In genomic region chr2:109230980-109231420, GRCh38 we compare ENCODE assay signal across 1 cellular context.
TF ChIP-seq lines count a peak whose summit lies in the region.

No MANE protein-coding gene starts in this region.

TF ChIP-seq in GM23338, 12 proteins besides CTCF, POLR2A, EP300 and RAD21 (continued from another document):
- TF ChIP-seq, protein P1, sequence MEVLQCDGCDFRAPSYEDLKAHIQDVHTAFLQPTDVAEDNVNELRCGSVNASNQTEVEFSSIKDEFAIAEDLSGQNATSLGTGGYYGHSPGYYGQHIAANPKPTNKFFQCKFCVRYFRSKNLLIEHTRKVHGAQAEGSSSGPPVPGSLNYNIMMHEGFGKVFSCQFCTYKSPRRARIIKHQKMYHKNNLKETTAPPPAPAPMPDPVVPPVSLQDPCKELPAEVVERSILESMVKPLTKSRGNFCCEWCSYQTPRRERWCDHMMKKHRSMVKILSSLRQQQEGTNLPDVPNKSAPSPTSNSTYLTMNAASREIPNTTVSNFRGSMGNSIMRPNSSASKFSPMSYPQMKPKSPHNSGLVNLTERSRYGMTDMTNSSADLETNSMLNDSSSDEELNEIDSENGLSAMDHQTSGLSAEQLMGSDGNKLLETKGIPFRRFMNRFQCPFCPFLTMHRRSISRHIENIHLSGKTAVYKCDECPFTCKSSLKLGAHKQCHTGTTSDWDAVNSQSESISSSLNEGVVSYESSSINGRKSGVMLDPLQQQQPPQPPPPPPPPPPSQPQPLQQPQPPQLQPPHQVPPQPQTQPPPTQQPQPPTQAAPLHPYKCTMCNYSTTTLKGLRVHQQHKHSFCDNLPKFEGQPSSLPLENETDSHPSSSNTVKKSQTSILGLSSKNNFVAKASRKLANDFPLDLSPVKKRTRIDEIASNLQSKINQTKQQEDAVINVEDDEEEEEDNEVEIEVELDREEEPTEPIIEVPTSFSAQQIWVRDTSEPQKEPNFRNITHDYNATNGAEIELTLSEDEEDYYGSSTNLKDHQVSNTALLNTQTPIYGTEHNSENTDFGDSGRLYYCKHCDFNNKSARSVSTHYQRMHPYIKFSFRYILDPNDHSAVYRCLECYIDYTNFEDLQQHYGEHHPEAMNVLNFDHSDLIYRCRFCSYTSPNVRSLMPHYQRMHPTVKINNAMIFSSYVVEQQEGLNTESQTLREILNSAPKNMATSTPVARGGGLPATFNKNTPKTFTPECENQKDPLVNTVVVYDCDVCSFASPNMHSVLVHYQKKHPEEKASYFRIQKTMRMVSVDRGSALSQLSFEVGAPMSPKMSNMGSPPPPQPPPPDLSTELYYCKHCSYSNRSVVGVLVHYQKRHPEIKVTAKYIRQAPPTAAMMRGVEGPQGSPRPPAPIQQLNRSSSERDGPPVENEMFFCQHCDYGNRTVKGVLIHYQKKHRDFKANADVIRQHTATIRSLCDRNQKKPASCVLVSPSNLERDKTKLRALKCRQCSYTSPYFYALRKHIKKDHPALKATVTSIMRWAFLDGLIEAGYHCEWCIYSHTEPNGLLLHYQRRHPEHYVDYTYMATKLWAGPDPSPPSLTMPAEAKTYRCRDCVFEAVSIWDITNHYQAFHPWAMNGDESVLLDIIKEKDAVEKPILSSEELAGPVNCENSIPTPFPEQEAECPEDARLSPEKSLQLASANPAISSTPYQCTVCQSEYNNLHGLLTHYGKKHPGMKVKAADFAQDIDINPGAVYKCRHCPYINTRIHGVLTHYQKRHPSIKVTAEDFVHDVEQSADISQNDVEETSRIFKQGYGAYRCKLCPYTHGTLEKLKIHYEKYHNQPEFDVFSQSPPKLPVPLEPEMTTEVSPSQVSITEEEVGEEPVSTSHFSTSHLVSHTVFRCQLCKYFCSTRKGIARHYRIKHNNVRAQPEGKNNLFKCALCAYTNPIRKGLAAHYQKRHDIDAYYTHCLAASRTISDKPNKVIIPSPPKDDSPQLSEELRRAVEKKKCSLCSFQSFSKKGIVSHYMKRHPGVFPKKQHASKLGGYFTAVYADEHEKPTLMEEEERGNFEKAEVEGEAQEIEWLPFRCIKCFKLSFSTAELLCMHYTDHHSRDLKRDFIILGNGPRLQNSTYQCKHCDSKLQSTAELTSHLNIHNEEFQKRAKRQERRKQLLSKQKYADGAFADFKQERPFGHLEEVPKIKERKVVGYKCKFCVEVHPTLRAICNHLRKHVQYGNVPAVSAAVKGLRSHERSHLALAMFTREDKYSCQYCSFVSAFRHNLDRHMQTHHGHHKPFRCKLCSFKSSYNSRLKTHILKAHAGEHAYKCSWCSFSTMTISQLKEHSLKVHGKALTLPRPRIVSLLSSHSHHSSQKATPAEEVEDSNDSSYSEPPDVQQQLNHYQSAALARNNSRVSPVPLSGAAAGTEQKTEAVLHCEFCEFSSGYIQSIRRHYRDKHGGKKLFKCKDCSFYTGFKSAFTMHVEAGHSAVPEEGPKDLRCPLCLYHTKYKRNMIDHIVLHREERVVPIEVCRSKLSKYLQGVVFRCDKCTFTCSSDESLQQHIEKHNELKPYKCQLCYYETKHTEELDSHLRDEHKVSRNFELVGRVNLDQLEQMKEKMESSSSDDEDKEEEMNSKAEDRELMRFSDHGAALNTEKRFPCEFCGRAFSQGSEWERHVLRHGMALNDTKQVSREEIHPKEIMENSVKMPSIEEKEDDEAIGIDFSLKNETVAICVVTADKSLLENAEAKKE (CRISPR knock-in tag; IDR thresholded peaks at IDR 0.05): no peak
- TF ChIP-seq POLR2AphosphoS5 (IDR thresholded peaks at IDR 0.05; ENCODE audit: low read depth): no peak
- no peak for TF ChIP-seq NANOG (IDR thresholded peaks at IDR 0.05; ENCODE audit: borderline replicate concordance)
- no peak for TF ChIP-seq ETS1 (IDR thresholded peaks at IDR 0.05)
- no peak for TF ChIP-seq CREB1 (CRISPR knock-in tag; IDR thresholded peaks at IDR 0.05; ENCODE audit: low read depth)
- TF ChIP-seq ZNF331 (CRISPR knock-in tag; IDR thresholded peaks at IDR 0.05; ENCODE audit: low read depth): no peak
- no peak for TF ChIP-seq EZH2 (IDR thresholded peaks at IDR 0.05; ENCODE audit: low read depth, unreplicated experiment)
- TF ChIP-seq EZH2phosphoT487 (IDR thresholded peaks at IDR 0.05; ENCODE audit: unreplicated experiment): no peak
- TF ChIP-seq, protein P2, sequence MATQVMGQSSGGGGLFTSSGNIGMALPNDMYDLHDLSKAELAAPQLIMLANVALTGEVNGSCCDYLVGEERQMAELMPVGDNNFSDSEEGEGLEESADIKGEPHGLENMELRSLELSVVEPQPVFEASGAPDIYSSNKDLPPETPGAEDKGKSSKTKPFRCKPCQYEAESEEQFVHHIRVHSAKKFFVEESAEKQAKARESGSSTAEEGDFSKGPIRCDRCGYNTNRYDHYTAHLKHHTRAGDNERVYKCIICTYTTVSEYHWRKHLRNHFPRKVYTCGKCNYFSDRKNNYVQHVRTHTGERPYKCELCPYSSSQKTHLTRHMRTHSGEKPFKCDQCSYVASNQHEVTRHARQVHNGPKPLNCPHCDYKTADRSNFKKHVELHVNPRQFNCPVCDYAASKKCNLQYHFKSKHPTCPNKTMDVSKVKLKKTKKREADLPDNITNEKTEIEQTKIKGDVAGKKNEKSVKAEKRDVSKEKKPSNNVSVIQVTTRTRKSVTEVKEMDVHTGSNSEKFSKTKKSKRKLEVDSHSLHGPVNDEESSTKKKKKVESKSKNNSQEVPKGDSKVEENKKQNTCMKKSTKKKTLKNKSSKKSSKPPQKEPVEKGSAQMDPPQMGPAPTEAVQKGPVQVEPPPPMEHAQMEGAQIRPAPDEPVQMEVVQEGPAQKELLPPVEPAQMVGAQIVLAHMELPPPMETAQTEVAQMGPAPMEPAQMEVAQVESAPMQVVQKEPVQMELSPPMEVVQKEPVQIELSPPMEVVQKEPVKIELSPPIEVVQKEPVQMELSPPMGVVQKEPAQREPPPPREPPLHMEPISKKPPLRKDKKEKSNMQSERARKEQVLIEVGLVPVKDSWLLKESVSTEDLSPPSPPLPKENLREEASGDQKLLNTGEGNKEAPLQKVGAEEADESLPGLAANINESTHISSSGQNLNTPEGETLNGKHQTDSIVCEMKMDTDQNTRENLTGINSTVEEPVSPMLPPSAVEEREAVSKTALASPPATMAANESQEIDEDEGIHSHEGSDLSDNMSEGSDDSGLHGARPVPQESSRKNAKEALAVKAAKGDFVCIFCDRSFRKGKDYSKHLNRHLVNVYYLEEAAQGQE (IDR thresholded peaks at IDR 0.05; ENCODE audit: unreplicated experiment): no peak
- TF ChIP-seq STAT1 (IDR thresholded peaks at IDR 0.05; ENCODE audit: unreplicated experiment): no peak
